7 cellular contexts compared by ENCODE assay signal in the genomic region with DNA sequence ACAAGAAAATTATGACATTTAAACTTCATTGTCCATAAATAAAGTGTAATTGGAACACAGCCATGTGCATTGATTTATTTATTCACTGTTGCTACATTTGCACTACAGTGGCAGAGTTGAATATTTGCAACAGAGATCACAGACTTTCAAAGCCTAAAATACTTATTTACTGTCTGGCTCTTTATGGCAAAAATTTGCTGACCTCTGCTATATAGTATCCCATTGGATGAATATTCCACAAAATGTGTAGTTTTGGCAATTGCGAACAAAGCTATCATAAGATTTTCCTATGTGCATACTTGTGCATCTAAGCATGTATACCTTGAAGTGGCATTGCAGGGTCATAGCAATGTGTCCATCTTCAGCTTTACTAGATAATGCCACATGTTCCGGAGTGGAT. TPM values are rescaled to one million over a fixed set of nuclear protein-coding genes. Genes with fewer than 3 reads are reported as not detected.
"Had no signal": no experiment of that assay in that cellular context is flagged by ENCODE, and none has a peak within 500 bp of the region (broad histone marks: within the 10 kb centered on the region; RNA-seq: fewer than 3 reads in every experiment).

No MANE protein-coding gene starts in this region.

- H3K4me3 ChIP-seq: GM23338 had no signal

- H3K4me2 ChIP-seq: GM23338 had no signal

- DNase-seq: H9, HCEC 1CT, KG1 had no signal

- ATAC-seq: GM23338 had no signal

- H3K27ac ChIP-seq: HL-60 had no signal

- H2AFZ ChIP-seq: GM23338 had no signal

- FAIRE-seq: H1, H54 had no signal

RNA-seq across cellular contexts. Expression of a gene that starts 32.1 kb away (rescaled TPM):
- total RNA-seq: H1 had no signal
